In the genomic region with DNA sequence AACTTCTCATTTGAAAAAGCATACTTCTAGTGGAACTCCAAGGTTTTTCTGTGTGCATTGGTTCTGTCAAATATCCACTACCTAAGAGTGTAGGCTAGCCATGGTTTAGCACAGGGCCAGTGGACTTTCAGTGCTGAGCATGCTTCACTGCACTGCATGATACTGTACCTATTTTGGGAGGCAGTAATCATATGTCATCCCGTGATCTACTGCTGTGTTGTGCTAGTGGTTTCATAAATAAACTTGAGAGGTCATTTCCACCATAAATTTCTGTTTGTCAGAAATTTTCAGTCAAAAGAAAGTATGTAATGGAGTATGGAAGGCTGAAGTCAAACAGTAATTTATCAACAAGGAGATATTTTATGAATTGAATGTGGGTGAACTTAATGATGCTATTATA, we compare ENCODE assay signal across 25 cellular contexts.
DNase-seq lines count a peak whose midpoint lies in the region; ATAC-seq and TF ChIP-seq lines count a peak whose summit lies in the region.
"Had no signal": no experiment of that assay in that cellular context is flagged by ENCODE, and none has a peak within 500 bp of the region (broad histone marks: within the 10 kb centered on the region; RNA-seq: fewer than 3 reads in every experiment).

No MANE protein-coding gene starts in this region.

- no peaks in the 10 kb centered on the region for H3K4me1 ChIP-seq in breast epithelium
- H3K4me1 ChIP-seq: esophagus squamous epithelium, stomach, tibial artery had no signal

- DNase-seq in GM13976 (ENCODE audit: low spot score) (peak; percentile 6), NAMALWA (ENCODE audit: low spot score) (peak; percentile 1), kidney tubule cell (ENCODE audit: low spot score) (peak; percentile 1), breast epithelium (ENCODE audit: low spot score in 2 of 2) (no peak), GM20000 (ENCODE audit: low spot score) (no peak)
- no peak for DNase-seq in stimulated activated CD4-positive, alpha-beta T cell treated with anti-CD3 and anti-CD28 coated beads, Interleukin-4, amount 100 ng/mL, for 1 hour
- DNase-seq: activated CD4-positive, alpha-beta T cell treated with anti-CD3 and anti-CD28 coated beads, Interleukin-2, amount 10 ng/mL, durations not matched to agents 7 days and 5 days; activated naive CD4-positive, alpha-beta T cell treated with anti-CD3 and anti-CD28 coated beads, Interleukin-2, amount 50 U/mL, for 16 hours; activated T-cell treated with anti-CD3 and anti-CD28 coated beads, Interleukin-2, amount 50 U/mL, for 48 hours; amygdala; C1 segment of cervical spinal cord; Calu3; esophagus squamous epithelium; islet precursor cell; NCI-H1436; NCI-H524 treated with DMSO at 0.1 percent for 48 hours; posterior cingulate gyrus; stimulated activated CD8-positive, alpha-beta memory T cell treated with anti-CD3 and anti-CD28 coated beads, Interleukin-4, amount 100 ng/mL, for 48 hours; stomach; tibial artery had no signal

- in situ Hi-C loops in GM13976 (cut with MboI; ENCODE audit: low sequenced_read_pairs, unreplicated experiment): no loop called here

- H3K9me3 ChIP-seq in breast epithelium: no peaks in the 10 kb centered on the region
- H3K9me3 ChIP-seq: esophagus squamous epithelium, stomach, tibial artery had no signal

- ATAC-seq in GM21786 (IDR thresholded peaks at IDR 0.05; ENCODE audit: unreplicated experiment) (peak; percentile 86), HG03439 (IDR thresholded peaks at IDR 0.05; ENCODE audit: unreplicated experiment) (no peak)
- ATAC-seq: SK-N-SH treated with all-trans-retinoic acid at 6 μM for 48 hours had no signal

- H3K4me3 ChIP-seq in breast epithelium: no peak overlapping the region
- H3K4me3 ChIP-seq: esophagus squamous epithelium, lung, stomach, tibial artery had no signal

- no peaks in the 10 kb centered on the region for H3K27me3 ChIP-seq in breast epithelium
- H3K27me3 ChIP-seq: esophagus squamous epithelium, stomach, tibial artery had no signal

- H3K27ac ChIP-seq in breast epithelium: no peak overlapping the region
- H3K27ac ChIP-seq: esophagus squamous epithelium, stomach, tibial artery, VCaP had no signal

- no peak for TF ChIP-seq POLR2A in breast epithelium (IDR thresholded peaks at IDR 0.05)

- intact Hi-C loops in breast epithelium (cut with DNase I; ENCODE audit: low total_unique reads): no loop called here

- TF ChIP-seq CTCF in GM13976 (IDR thresholded peaks at IDR 0.05; ENCODE audit: borderline replicate concordance, control extremely low read depth, extremely low read depth, insufficient read depth, missing control alignments): no peak
- no peak for TF ChIP-seq CTCF in breast epithelium (IDR thresholded peaks at IDR 0.05)
- no peak for TF ChIP-seq CTCF in GM20000 (IDR thresholded peaks at IDR 0.05; ENCODE audit: extremely low read depth, missing control alignments)

- H3K36me3 ChIP-seq in breast epithelium: no peaks in the 10 kb centered on the region
- H3K36me3 ChIP-seq: esophagus squamous epithelium, stomach, tibial artery had no signal

Comparison
In these comparisons a context has a peak if more than half of its experiments do, and no peak if none do; other contexts are left out.
1. DNase-seq: peak in GM13976 (single experiment), NAMALWA (single experiment) and kidney tubule cell (single experiment); none in breast epithelium (0 of 2), GM20000 (single experiment) and stimulated activated CD4-positive, alpha-beta T cell treated with anti-CD3 and anti-CD28 coated beads, Interleukin-4, amount 100 ng/mL, for 1 hour (single experiment).